In genomic region chr16:17282247-17282646, GRCh38 we compare ENCODE assay signal across 15 cellular contexts.
A peak's percentile ranks its signal among the peaks of the same experiment; 100 is the strongest.
DNase-seq lines count a peak whose midpoint lies in the region; ATAC-seq and TF ChIP-seq lines count a peak whose summit lies in the region.
"Had no signal": no experiment of that assay in that cellular context is flagged by ENCODE, and none has a peak within 500 bp of the region (broad histone marks: within the 10 kb centered on the region; RNA-seq: fewer than 3 reads in every experiment).

No MANE protein-coding gene starts in this region.

- H3K4me1 Mint-ChIP-seq in T-helper 17 cell (peaks cover 31% of the 10 kb centered on the region), naive B cell (peaks cover 72 to 96% (median 91%) of the 10 kb centered on the region in 3 donors)

- H3K23ac ChIP-seq in trophoblast cell (ENCODE audit: low read length): no peak overlapping the region

- H3K27ac ChIP-seq in trophoblast cell (ENCODE audit: low read depth, low read length): no peak overlapping the region
- no peak overlapping the region for H3K27ac ChIP-seq in left lung
- H3K27ac ChIP-seq: HL-60 had no signal

- H3K27me3 Mint-ChIP-seq in T-helper 17 cell (no peaks in the 10 kb centered on the region), naive B cell (no peaks in the 10 kb centered on the region)
- H3K27me3 Mint-ChIP-seq: CD8-positive, alpha-beta memory T cell had no signal

- H3K14ac ChIP-seq in trophoblast cell (ENCODE audit: low read length): no peak overlapping the region

- intact Hi-C loops in left lung (cut with DNase I): no loop called here

- H3K27ac Mint-ChIP-seq in T-helper 17 cell (peak overlapping the region; percentile 2), naive B cell (peak overlapping the region in 5 of 6 donors; percentile 14 to 81 (median 27))
- H3K27ac Mint-ChIP-seq: IgD-negative memory B cell had no signal

- no peaks in the 10 kb centered on the region for H3K79me1 ChIP-seq in trophoblast cell (ENCODE audit: low read length)

- H2BK12ac ChIP-seq in trophoblast cell (ENCODE audit: low read length): no peak overlapping the region

- no peak overlapping the region for H2BK120ac ChIP-seq in trophoblast cell (ENCODE audit: insufficient read depth, low read length, poor library complexity)

- no peak overlapping the region for H2AFZ ChIP-seq in trophoblast cell (ENCODE audit: insufficient read depth, low read length, poor library complexity)

- H3K79me2 ChIP-seq in trophoblast cell (ENCODE audit: control insufficient read depth, insufficient read depth, low read length, poor library complexity): no peaks in the 10 kb centered on the region

- no peak overlapping the region for H3K9ac ChIP-seq in trophoblast cell (ENCODE audit: low read length)

- H3K36me3 ChIP-seq in trophoblast cell (ENCODE audit: control insufficient read depth in 1 of 2, insufficient read depth in 2 of 2, low read length in 2 of 2) (no peaks in the 10 kb centered on the region), left lung (no peaks in the 10 kb centered on the region)
- H3K36me3 ChIP-seq: BE2C had no signal

- no peak overlapping the region for H3K4ac ChIP-seq in trophoblast cell (ENCODE audit: low read depth, low read length)

- no CpG with 5 or more reads among the region's 6 CpGs for whole genome bisulfite sequencing in trophoblast cell (ENCODE audit: extremely low coverage, insufficient coverage, insufficient read length)

- no peak overlapping the region for H4K8ac ChIP-seq in trophoblast cell (ENCODE audit: low read depth, low read length)

- no peak overlapping the region for H4K12ac ChIP-seq in trophoblast cell (ENCODE audit: low read depth, low read length)

- H3K4me1 ChIP-seq in trophoblast cell (ENCODE audit: control insufficient read depth in 1 of 2, insufficient read depth in 2 of 2, low read length in 2 of 2) (no peaks in the 10 kb centered on the region), left lung (no peaks in the 10 kb centered on the region)
- H3K4me1 ChIP-seq: BE2C had no signal

- H4K91ac ChIP-seq in trophoblast cell (ENCODE audit: low read depth, low read length): no peak overlapping the region

- H2AK5ac ChIP-seq in trophoblast cell (ENCODE audit: low read length): no peak overlapping the region

- H3K4me3 Mint-ChIP-seq in T-helper 17 cell (no peak overlapping the region), naive B cell (peak overlapping the region; percentile 35 to 92 (median 79))

- CTCF ChIA-PET in GM10248 (lab: Yijun Ruan, JAX): interaction anchor here (1.0 to 4.2 kb wide), 14 partner anchors 10 to 421 kb away, joined by 3 to 21 read pairs (median 4); no protein-coding TSS in a partner anchor

- H2BK5ac ChIP-seq in trophoblast cell (ENCODE audit: low read depth, low read length, poor library complexity): no peak overlapping the region

- ATAC-seq in GM19372 (IDR thresholded peaks at IDR 0.05; ENCODE audit: low read depth, unreplicated experiment) (peak; percentile 49), T-helper 17 cell (no peak), naive B cell (ENCODE audit: low read depth in 2 of 2) (peak; percentile 11 to 14), left lung (no peak), GM21786 (IDR thresholded peaks at IDR 0.05; ENCODE audit: unreplicated experiment) (no peak)

- DNase-seq in GM10248 (ENCODE audit: extremely low spot score) (peak; percentile 33), T-helper 17 cell (no peak), naive B cell (peak; percentile 24), trophoblast cell (no peak), left lung (no peak)
- DNase-seq: BE2C; CD8-positive, alpha-beta memory T cell; DMS79; GOT3; NCI-H187 treated with DMSO at 0.1 percent for 48 hours; NCI-H69 had no signal

- TF ChIP-seq CTCF in GM10248 (IDR thresholded peaks at IDR 0.05; ENCODE audit: control extremely low read depth, extremely low read depth, low read depth, missing control alignments): no peak
- TF ChIP-seq CTCF in left lung (IDR thresholded peaks at IDR 0.05): no peak

- no peak overlapping the region for H3K4me2 ChIP-seq in trophoblast cell (ENCODE audit: low read length)

- POLR2A ChIA-PET in GM10248 (lab: Yijun Ruan, JAX): interaction anchor here (1.0 kb wide), 1 partner anchor 168 kb away, joined by 3 read pairs; no protein-coding TSS in a partner anchor

- H3K9me3 Mint-ChIP-seq in naive B cell: no peaks in the 10 kb centered on the region
- H3K9me3 Mint-ChIP-seq: CD8-positive, alpha-beta memory T cell; IgD-negative memory B cell had no signal

- no peaks in the 10 kb centered on the region for H3K27me3 ChIP-seq in trophoblast cell (ENCODE audit: insufficient read depth, low read length)
- no peaks in the 10 kb centered on the region for H3K27me3 ChIP-seq in left lung
- H3K27me3 ChIP-seq: BE2C had no signal

- no peak overlapping the region for H3K18ac ChIP-seq in trophoblast cell (ENCODE audit: low read length)

- H3K4me3 ChIP-seq in trophoblast cell (ENCODE audit: low read depth, low read length) (no peak overlapping the region), left lung (no peak overlapping the region)

- no peaks in the 10 kb centered on the region for H3K36me3 Mint-ChIP-seq in T-helper 17 cell (ENCODE audit: low read depth)
- no peaks in the 10 kb centered on the region for H3K36me3 Mint-ChIP-seq in naive B cell
- H3K36me3 Mint-ChIP-seq: CD8-positive, alpha-beta memory T cell had no signal

- H3K9me3 ChIP-seq in T-helper 17 cell (ENCODE audit: control insufficient read depth, low read length, poor library complexity, severe bottlenecking) (no peaks in the 10 kb centered on the region), trophoblast cell (ENCODE audit: insufficient read depth, low read depth, low read length) (no peaks in the 10 kb centered on the region), left lung (no peaks in the 10 kb centered on the region)
- H3K9me3 ChIP-seq: BE2C had no signal

Comparison
In these comparisons a context has a peak if more than half of its experiments do, and no peak if none do; other contexts are left out.
1. DNase-seq: peak in GM10248 (single experiment) and naive B cell (single experiment); none in T-helper 17 cell (0 of 3), trophoblast cell (0 of 2) and left lung (0 of 2).
2. ATAC-seq: peak in GM19372 (single experiment) and naive B cell (2 of 2); none in T-helper 17 cell (single experiment), left lung (single experiment) and GM21786 (single experiment).